ENCODE assay signal across 8 cellular contexts in genomic region chr2:28716265-28716865, GRCh38. TPM values are rescaled to one million over a fixed set of nuclear protein-coding genes. Genes with fewer than 3 reads are reported as not detected.
A peak's percentile ranks its signal among the peaks of the same experiment; 100 is the strongest.
DNase-seq lines count a peak whose midpoint lies in the region; ATAC-seq and TF ChIP-seq lines count a peak whose summit lies in the region.

No MANE protein-coding gene starts in this region.

- ATAC-seq in gastrocnemius medialis (peak; percentile 78 to 87), GM18868 (IDR thresholded peaks at IDR 0.05; ENCODE audit: unreplicated experiment) (no peak)

- H3K4me1 ChIP-seq in gastrocnemius medialis, result peaks cover 22 to 24% of the 10 kb centered on the region in 2 donors

- peak overlapping the region in 2 of 4 donors; percentile 1 for H3K4me3 ChIP-seq in gastrocnemius medialis

- peak; percentile 7 to 70 for DNase-seq in NCI-H2081 (lab: John Stamatoyannopoulos, UW)
- DNase-seq in NCI-H2081 treated with DMSO at 0.1 percent for 48 hours (lab: John Stamatoyannopoulos, UW), result no peak
- DNase-seq in NCI-H2029 (lab: John Stamatoyannopoulos, UW), result peak; percentile 91
- DNase-seq in amniotic epithelial cell (ENCODE audit: low read depth), result peak; percentile 93
- peak; percentile 83 for DNase-seq in hepatic stellate cell (ENCODE audit: low spot score)
- peak; percentile 71 to 77 for DNase-seq in gastrocnemius medialis
- DNase-seq in NCI-H1092 treated with DMSO at 0.1 percent for 48 hours (lab: John Stamatoyannopoulos, UW), result no peak

- no peaks in the 10 kb centered on the region for H3K9me3 ChIP-seq in gastrocnemius medialis

- H3K27me3 ChIP-seq in gastrocnemius medialis, result no peaks in the 10 kb centered on the region

- no peak for TF ChIP-seq CTCF in gastrocnemius medialis (IDR thresholded peaks at IDR 0.05 in 4 of 5, conservative IDR thresholded peaks at IDR 0.05 in 1 of 5)

- H3K27ac ChIP-seq in gastrocnemius medialis, result peak overlapping the region; percentile 91 to 98 (median 93)

- peak; percentile 40 to 65 for TF ChIP-seq POLR2A in gastrocnemius medialis (IDR thresholded peaks at IDR 0.05)

- H3K36me3 ChIP-seq in gastrocnemius medialis, result no peaks in the 10 kb centered on the region

- in situ Hi-C loops in gastrocnemius medialis (cut with MboI; ENCODE audit: low sequenced_read_pairs in 4 of 4), result no loop called here

- intact Hi-C loops in gastrocnemius medialis (cut with DNase I; ENCODE audit: low total_unique reads), result loop anchor here (2.0 to 5.0 kb wide), 3 partner anchors 62 to 236 kb away; no protein-coding TSS in a partner anchor

RNA-seq across cellular contexts. Expression of gene PPP1CB, which starts 35.3 kb away (rescaled TPM):
- total RNA-seq in gastrocnemius medialis, result 100 to 1,000 TPM; 230 to 419 (median 317) TPM

Comparison
In these comparisons a context has a peak if more than half of its experiments do, and no peak if none do; other contexts are left out.
1. DNase-seq: peak in NCI-H2081 (2 of 2), NCI-H2029 (single experiment), amniotic epithelial cell (single experiment), hepatic stellate cell (single experiment) and gastrocnemius medialis (2 of 2); none in NCI-H2081 treated with DMSO at 0.1 percent for 48 hours (single experiment) and NCI-H1092 treated with DMSO at 0.1 percent for 48 hours (single experiment).